ENCODE assay signal across 15 cellular contexts in the genomic region with DNA sequence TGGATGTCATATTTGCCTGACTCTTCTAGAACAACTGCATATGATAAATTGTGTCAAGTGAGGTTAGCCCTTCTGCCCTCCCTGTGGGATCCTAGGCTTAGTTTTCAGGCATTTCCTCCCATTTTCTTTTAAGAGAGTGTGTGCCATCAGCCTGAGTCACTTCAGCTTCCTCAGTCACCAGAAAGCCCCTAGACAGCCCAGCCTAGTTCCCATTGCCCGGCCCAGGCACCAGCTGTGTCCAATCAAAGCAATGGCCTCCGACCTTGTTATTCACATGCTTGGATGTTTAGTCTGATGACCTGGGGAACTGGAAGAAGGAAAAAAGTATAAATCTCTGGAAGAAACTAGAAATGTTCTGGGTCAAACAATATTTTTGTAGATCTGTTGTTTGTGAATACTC.
DNase-seq lines count a peak whose midpoint lies in the region; TF ChIP-seq lines count a peak whose summit lies in the region.
"Had no signal": no experiment of that assay in that cellular context is flagged by ENCODE, and none has a peak within 500 bp of the region (broad histone marks: within the 10 kb centered on the region; RNA-seq: fewer than 3 reads in every experiment).

No MANE protein-coding gene starts in this region.

- H3K4me3 ChIP-seq in SJSA1, result no peak overlapping the region
- H3K4me3 ChIP-seq in ovary, result no peak overlapping the region
- H3K4me3 ChIP-seq: HAP-1, tibial nerve had no signal

- DNase-seq in EH (ENCODE audit: low read depth) (peak; percentile 88), SJSA1 (ENCODE audit: low read depth in 1 of 2, low spot score in 2 of 2) (peak; percentile 20 to 48), fibroblast of the conjunctiva (ENCODE audit: low read depth) (peak; percentile 50), ovary (peak; percentile 70 to 86 (median 79)), caudate nucleus (lab: John Stamatoyannopoulos, UW) (no peak), NCI-H82 (lab: John Stamatoyannopoulos, UW) (no peak), NCI-H1436 treated with DMSO at 0.1 percent for 48 hours (lab: John Stamatoyannopoulos, UW) (no peak)
- DNase-seq in T-helper 2 cell treated with Interferon-gamma antibody and Interleukin-4, amounts not matched to agents 5 μg/mL and 100 μg/mL, for 36 hours (ENCODE audit: low spot score), result no peak
- DNase-seq: activated naive CD4-positive, alpha-beta T cell treated with anti-CD3 and anti-CD28 coated beads for 36 hours; foreskin melanocyte; natural killer cell; NCI-H146; stimulated activated CD4-positive, alpha-beta T cell treated with anti-CD3 and anti-CD28 coated beads, Interleukin-4, amount 100 ng/mL, for 4 hours had no signal

- H3K36me3 ChIP-seq in SJSA1, result no peaks in the 10 kb centered on the region
- no peaks in the 10 kb centered on the region for H3K36me3 ChIP-seq in ovary
- H3K36me3 ChIP-seq: HAP-1, tibial nerve had no signal

- no peak overlapping the region for H3K4me3 Mint-ChIP-seq in T-helper 2 cell treated with Interferon-gamma antibody and Interleukin-4, amounts not matched to agents 5 μg/mL and 100 μg/mL, for 36 hours
- H3K4me3 Mint-ChIP-seq: activated naive CD4-positive, alpha-beta T cell treated with anti-CD3 and anti-CD28 coated beads for 36 hours; natural killer cell had no signal

- H3K27ac ChIP-seq in SJSA1 (no peak overlapping the region), ovary (peak overlapping the region in 1 of 2 donors; percentile 22), caudate nucleus (ENCODE audit: low read depth, low read length) (no peak overlapping the region)

- H3K27ac Mint-ChIP-seq in T-helper 2 cell treated with Interferon-gamma antibody and Interleukin-4, amounts not matched to agents 5 μg/mL and 100 μg/mL, for 36 hours, result no peak overlapping the region
- H3K27ac Mint-ChIP-seq: activated naive CD4-positive, alpha-beta T cell treated with anti-CD3 and anti-CD28 coated beads for 36 hours; natural killer cell had no signal

- H3K9me3 Mint-ChIP-seq in T-helper 2 cell treated with Interferon-gamma antibody and Interleukin-4, amounts not matched to agents 5 μg/mL and 100 μg/mL, for 36 hours, result no peaks in the 10 kb centered on the region
- H3K9me3 Mint-ChIP-seq: activated naive CD4-positive, alpha-beta T cell treated with anti-CD3 and anti-CD28 coated beads for 36 hours; natural killer cell had no signal

- no peak for TF ChIP-seq CTCF in ovary (IDR thresholded peaks at IDR 0.05)

- H3K4me1 ChIP-seq in SJSA1 (replicated peaks), result peaks cover 9% of the 10 kb centered on the region; the same call in 1 of the 2 replicates
- peaks cover 6% of the 10 kb centered on the region for H3K4me1 ChIP-seq in ovary (ENCODE audit: insufficient read depth)
- H3K4me1 ChIP-seq: HAP-1 had no signal

- H3K36me3 Mint-ChIP-seq in T-helper 2 cell treated with Interferon-gamma antibody and Interleukin-4, amounts not matched to agents 5 μg/mL and 100 μg/mL, for 36 hours (ENCODE audit: low read depth), result no peaks in the 10 kb centered on the region
- H3K36me3 Mint-ChIP-seq: natural killer cell had no signal

- 3 to 11% (median 3%) methylated on average over 2 of the region's 2 CpGs for WGBS in ovary, 3 donors

- H3K27me3 ChIP-seq in SJSA1 (replicated peaks) (no peaks in the 10 kb centered on the region), ovary (no peaks in the 10 kb centered on the region)
- H3K27me3 ChIP-seq: tibial nerve had no signal

- TF ChIP-seq EP300 in ovary (IDR thresholded peaks at IDR 0.05), result no peak

- H3K27me3 Mint-ChIP-seq in T-helper 2 cell treated with Interferon-gamma antibody and Interleukin-4, amounts not matched to agents 5 μg/mL and 100 μg/mL, for 36 hours (ENCODE audit: low read depth), result peaks cover 4% of the 10 kb centered on the region

- TF ChIP-seq POLR2A in ovary (IDR thresholded peaks at IDR 0.05), result no peak

- intact Hi-C loops in ovary (cut with DNase I), result no loop called here

- H3K9me3 ChIP-seq in SJSA1 (replicated peaks) (no peaks in the 10 kb centered on the region), ovary (no peaks in the 10 kb centered on the region)
- H3K9me3 ChIP-seq: HAP-1, tibial nerve had no signal

- no peaks in the 10 kb centered on the region for H3K4me1 Mint-ChIP-seq in T-helper 2 cell treated with Interferon-gamma antibody and Interleukin-4, amounts not matched to agents 5 μg/mL and 100 μg/mL, for 36 hours (ENCODE audit: low read depth)
- H3K4me1 Mint-ChIP-seq: natural killer cell had no signal

Comparison
In these comparisons a context has a peak if more than half of its experiments do, and no peak if none do; other contexts are left out.
1. DNase-seq: peak in EH (single experiment), SJSA1 (2 of 2), fibroblast of the conjunctiva (single experiment) and ovary (5 of 5); none in caudate nucleus (0 of 61), T-helper 2 cell treated with Interferon-gamma antibody and Interleukin-4, amounts not matched to agents 5 μg/mL and 100 μg/mL, for 36 hours (single experiment), NCI-H82 (single experiment) and NCI-H1436 treated with DMSO at 0.1 percent for 48 hours (single experiment).